8 cellular contexts compared by ENCODE assay signal in the genomic region with DNA sequence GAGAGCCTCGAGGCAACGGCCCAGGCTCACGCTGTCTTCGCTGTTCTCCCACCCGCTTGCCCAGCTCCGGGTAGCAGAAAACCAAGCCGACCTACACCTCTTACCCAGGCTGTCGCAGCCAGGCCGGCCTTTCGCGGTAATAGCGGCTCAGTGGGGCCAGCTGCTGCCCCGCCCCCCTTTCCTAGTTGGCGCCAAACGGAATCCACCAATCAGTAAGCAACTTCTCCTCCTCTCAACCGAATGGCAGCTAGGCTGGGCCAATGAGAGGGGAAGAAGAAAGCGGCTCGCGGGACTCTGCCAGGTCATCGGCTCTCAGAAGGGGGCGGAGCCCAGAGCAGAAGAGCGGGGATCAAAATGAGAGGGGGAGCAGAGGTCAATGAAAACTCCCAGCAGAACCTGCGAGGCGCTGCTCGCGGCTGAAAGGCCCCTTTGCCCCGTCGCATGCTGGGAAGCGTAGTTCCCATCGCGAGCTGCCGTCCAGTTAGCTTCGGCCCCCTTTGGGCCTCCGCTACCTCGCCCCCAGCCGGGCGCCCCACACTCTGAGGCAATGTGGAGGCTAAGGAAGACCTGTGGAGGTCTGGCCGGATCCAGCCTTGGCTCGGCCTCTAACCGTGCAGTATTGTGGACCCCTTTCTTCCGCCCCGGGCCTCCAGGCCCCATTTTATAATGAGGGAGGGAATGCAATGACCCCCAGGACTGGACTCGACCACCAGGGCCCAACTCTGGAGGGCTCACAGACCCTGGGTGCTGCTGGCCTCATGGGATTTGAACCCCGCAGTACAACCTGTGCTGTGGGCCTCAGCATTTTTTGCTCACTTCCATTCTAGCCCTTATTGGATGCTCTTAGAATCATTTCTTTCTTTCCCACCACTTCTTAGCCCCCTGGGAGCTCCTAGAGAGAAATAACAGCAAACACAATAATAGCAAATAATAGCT.
A peak's percentile ranks its signal among the peaks of the same experiment; 100 is the strongest.
DNase-seq lines count a peak whose midpoint lies in the region; ATAC-seq and TF ChIP-seq lines count a peak whose summit lies in the region.

A gene (minus strand): TSS at position 152 of the 936 bp plus-strand sequence. CDS start 470 bp downstream, outside the sequence.

- ATAC-seq in GM19025 (IDR thresholded peaks at IDR 0.05; ENCODE audit: low read depth, unreplicated experiment) (peak; percentile 93), HG03342 (IDR thresholded peaks at IDR 0.05; ENCODE audit: unreplicated experiment) (peak; percentile 95)

- TF ChIP-seq CTCF in AG09309 (IDR thresholded peaks at IDR 0.05; ENCODE audit: control insufficient read depth, insufficient read depth, low read depth, low read length, missing control alignments), result no peak

- DNase-seq in AG09309 (ENCODE audit: low read depth) (peak; percentile 93), NCI-H446 (lab: John Stamatoyannopoulos, UW) (peak; percentile 83 to 96), cerebellar cortex (ENCODE audit: low spot score) (peak; percentile 99), iris pigment epithelial cell (ENCODE audit: low read depth) (peak; percentile 99)
- peak; percentile 87 for DNase-seq in activated CD4-positive, CD25-positive, alpha-beta regulatory T cell treated with anti-CD3 and anti-CD28 coated beads, Interleukin-2, amount 50 U/mL, for 16 hours (ENCODE audit: low read depth, low spot score)
- DNase-seq in stimulated activated CD4-positive, alpha-beta T cell treated with anti-CD3 and anti-CD28 coated beads, Interleukin-12 subunit alpha, Interleukin-12 subunit beta, amount 100 ng/mL, for 24 hours (ENCODE audit: low read depth in 2 of 2), result peak; percentile 83 to 94

- H3K4me3 ChIP-seq in AG09309 (ENCODE audit: control insufficient read depth, low read depth, low read length), result peak within 1 kb of the TSS; percentile 62

Comparison
In these comparisons a context has a peak if more than half of its experiments do, and no peak if none do; other contexts are left out.
1. Peak in every context shown above with its lines: DNase-seq, ATAC-seq and H3K4me3 ChIP-seq.